ENCODE assay signal across 8 cellular contexts in the genomic region with DNA sequence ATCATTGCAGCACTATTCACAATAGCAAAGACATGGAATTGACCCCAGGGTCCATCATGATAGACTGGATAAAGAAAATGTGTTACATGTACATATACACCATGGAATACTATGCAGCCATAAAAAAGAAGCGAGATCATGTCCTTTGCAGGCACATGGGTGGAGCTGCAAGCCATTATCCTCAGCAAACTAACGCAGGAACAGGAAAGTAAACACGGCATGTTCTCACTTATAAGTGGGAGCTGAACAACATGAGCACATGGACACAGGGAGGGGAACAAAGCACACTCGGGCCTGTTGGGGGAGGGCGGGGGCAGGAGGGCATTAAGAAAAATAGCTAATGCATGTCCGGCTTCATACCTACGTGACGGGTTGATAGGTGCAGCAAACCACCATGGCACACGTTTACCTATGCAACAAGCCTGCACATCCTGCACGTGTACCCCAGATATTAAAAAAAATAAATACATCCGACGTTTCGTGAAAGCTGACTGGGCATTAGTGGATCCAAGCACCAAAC. TPM values are rescaled to one million over a fixed set of nuclear protein-coding genes. Genes with fewer than 3 reads are reported as not detected.
A peak's percentile ranks its signal among the peaks of the same experiment; 100 is the strongest.
DNase-seq lines count a peak whose midpoint lies in the region; ATAC-seq and TF ChIP-seq lines count a peak whose summit lies in the region.

No MANE protein-coding gene starts in this region.

- H3K4ac ChIP-seq in IMR-90 (ENCODE audit: low read depth, low read length) = peak overlapping the region; percentile 8; the same call in 1 of the 2 replicates

- no peak overlapping the region for H2BK5ac ChIP-seq in IMR-90 (ENCODE audit: low read depth, low read length, poor library complexity, severe bottlenecking)

- no peak overlapping the region for H2BK15ac ChIP-seq in IMR-90 (ENCODE audit: low read depth, low read length)

- DNase-seq in BE2C (no peak), IMR-90 (no peak), choroid plexus epithelial cell (ENCODE audit: low read depth) (peak; percentile 28), NCI-H1694 treated with DMSO at 0.1 percent for 48 hours (lab: John Stamatoyannopoulos, UW) (no peak), DMS 273 treated with DMSO at 0.1 percent for 48 hours (lab: John Stamatoyannopoulos, UW) (no peak), MV-4-11 (lab: John Stamatoyannopoulos, UW) (no peak)
- DNase-seq in naive thymus-derived CD8-positive, alpha-beta T cell = no peak

- H3K79me1 ChIP-seq in IMR-90 (ENCODE audit: low read depth in 1 of 2, low read length in 2 of 2) = peaks cover 5 to 12% of the 10 kb centered on the region in 2 experiments; a peak in 3 of 4 replicates

- H3K9me1 ChIP-seq in IMR-90 (ENCODE audit: insufficient read depth, low read length) = no peaks in the 10 kb centered on the region; the same call in 1 of the 2 replicates

- peaks cover 0 to 11% (median 6%) of the 10 kb centered on the region in 9 donors for H3K9me3 Mint-ChIP-seq in naive thymus-derived CD8-positive, alpha-beta T cell

- H3K9me3 ChIP-seq in BE2C = 0 out of 2 replicates have a peak, but pooled peaks cover 2% of the 10 kb centered on the region
- H3K9me3 ChIP-seq in IMR-90 (ENCODE audit: control insufficient read depth, insufficient read depth, low read length) = no peaks in the 10 kb centered on the region; the same call in 1 of the 2 replicates

- no peak for TF ChIP-seq RAD21 in IMR-90 (IDR thresholded peaks at IDR 0.05; ENCODE audit: low read length)

- no peak overlapping the region for H3K27ac ChIP-seq in IMR-90 (ENCODE audit: insufficient read depth, low read length)

- H3K56ac ChIP-seq in IMR-90 (ENCODE audit: extremely low read depth, insufficient read depth, low read length) = no peak overlapping the region

- TF ChIP-seq POLR2A in IMR-90 (IDR thresholded peaks at IDR 0.05; ENCODE audit: low read depth, low read length) = no peak

- H2AK9ac ChIP-seq in IMR-90 (replicated peaks; ENCODE audit: low read depth, low read length, poor library complexity) = peak overlapping the region; percentile 7

- dilution Hi-C loops in IMR-90 (cut with HindIII; ENCODE audit: low sequenced_read_pairs, unreplicated experiment) = no loop called here

- in situ Hi-C loops in IMR-90 (cut with MboI; ENCODE audit: low sequenced_read_pairs) = no loop called here

- POLR2A ChIA-PET in IMR-90 (lab: Charles Lee; ENCODE audit: unreplicated experiment) = no interaction called here
- POLR2A ChIA-PET in naive thymus-derived CD8-positive, alpha-beta T cell (lab: Charles Lee) = interaction anchor here (0.8 to 2.7 kb wide), 7 partner anchors 67 to 794 kb away, joined by 3 to 12 read pairs (median 5); a partner anchor contains a TSS

- H3K4me3 ChIP-seq in BE2C (ENCODE audit: low read depth, low read length) (peak overlapping the region; percentile 56), IMR-90 (ENCODE audit: insufficient read depth, low read depth, low read length) (peak overlapping the region; percentile 61; the same call in 1 of the 2 replicates), choroid plexus epithelial cell (ENCODE audit: low read depth, low read length) (peak overlapping the region; percentile 48)

- intact Hi-C loops in IMR-90 (cut with micrococcal nuclease) = no loop called here

- H4K91ac ChIP-seq in IMR-90 (ENCODE audit: insufficient read depth, low read depth, low read length) = no peak overlapping the region; the same call in 1 of the 2 replicates

- no peak overlapping the region for H2BK20ac ChIP-seq in IMR-90 (ENCODE audit: low read depth, low read length)

- H3K14ac ChIP-seq in IMR-90 (replicated peaks; ENCODE audit: low read depth, low read length) = no peak overlapping the region

- no peak overlapping the region for H2BK120ac ChIP-seq in IMR-90 (ENCODE audit: low read depth, low read length)

- no peak overlapping the region for H3K18ac ChIP-seq in IMR-90 (ENCODE audit: low read depth, low read length)

- ATAC-seq in IMR-90 (ENCODE audit: low read depth) (no peak), HG03108 (IDR thresholded peaks at IDR 0.05; ENCODE audit: unreplicated experiment) (no peak)
- ATAC-seq in naive thymus-derived CD8-positive, alpha-beta T cell = no peak

- BruUV-seq in IMR-90 (replicated peaks; lab: Mats Ljungman, UMichigan) = no TSS peak

- H3K36me3 ChIP-seq in BE2C = no peaks in the 10 kb centered on the region
- H3K36me3 ChIP-seq in IMR-90 (ENCODE audit: control insufficient read depth, insufficient read depth, low read length) = no peaks in the 10 kb centered on the region

- H3K36me3 Mint-ChIP-seq in naive thymus-derived CD8-positive, alpha-beta T cell = peaks cover 0 to 8% (median 4%) of the 10 kb centered on the region in 3 donors

- peak overlapping the region in 8 of 10 donors; percentile 48 to 84 (median 78) for H3K27ac Mint-ChIP-seq in naive thymus-derived CD8-positive, alpha-beta T cell

- peak overlapping the region; percentile 8 to 71; a peak in 2 of 4 replicates for H4K8ac ChIP-seq in IMR-90 (ENCODE audit: low read depth in 2 of 2, low read length in 2 of 2)

- peak overlapping the region; percentile 91 for H2AFZ ChIP-seq in IMR-90 (replicated peaks; ENCODE audit: low read length, poor library complexity)

- 0 out of 2 replicates have a peak overlapping the region, but pooled peaks have one; percentile 12 for H4K5ac ChIP-seq in IMR-90 (ENCODE audit: low read depth, low read length)

- H3K4me2 ChIP-seq in IMR-90 (ENCODE audit: low read depth, low read length) = peak overlapping the region; percentile 80

- H3K9ac ChIP-seq in IMR-90 (ENCODE audit: low read depth, low read length) = peak overlapping the region; percentile 32

- WGBS in IMR-90 (ENCODE audit: extremely low coverage in 2 of 2, insufficient read length in 1 of 2), 2 experiments = 100% methylated on average over 2 of the region's 13 CpGs; no CpG with 5 or more reads in 1 of the 2 experiments

- peaks cover 3 to 35% (median 16%) of the 10 kb centered on the region in 4 donors for H3K4me1 Mint-ChIP-seq in naive thymus-derived CD8-positive, alpha-beta T cell

- H3K4me3 Mint-ChIP-seq in naive thymus-derived CD8-positive, alpha-beta T cell = peak overlapping the region; percentile 60 to 78 (median 71)

- CTCF ChIA-PET in IMR-90 (lab: Yijun Ruan, JAX) = no interaction called here

- H3K23ac ChIP-seq in IMR-90 (ENCODE audit: low read depth, low read length) = no peak overlapping the region

- no peak for TF ChIP-seq CTCF in BE2C (IDR thresholded peaks at IDR 0.05; ENCODE audit: low read depth, low read length)
- TF ChIP-seq CTCF in IMR-90 (conservative IDR thresholded peaks at IDR 0.05; ENCODE audit: low read depth, low read length) = no peak
- no peak for TF ChIP-seq CTCF in choroid plexus epithelial cell (conservative IDR thresholded peaks at IDR 0.05; ENCODE audit: low read depth, low read length)

- H3K27me3 ChIP-seq in BE2C = peaks cover 3% of the 10 kb centered on the region; the same call in 1 of the 2 replicates
- no peaks in the 10 kb centered on the region for H3K27me3 ChIP-seq in IMR-90 (ENCODE audit: control insufficient read depth, insufficient read depth, low read length)

- peak overlapping the region; percentile 63; the same call in 1 of the 2 replicates for H2AK5ac ChIP-seq in IMR-90 (ENCODE audit: low read depth, low read length)

- H3K27me3 Mint-ChIP-seq in naive thymus-derived CD8-positive, alpha-beta T cell = no peaks in the 10 kb centered on the region

- no peaks in the 10 kb centered on the region for H4K20me1 ChIP-seq in IMR-90 (ENCODE audit: insufficient read depth, low read length)

- H3K4me1 ChIP-seq in BE2C = no peaks in the 10 kb centered on the region
- peaks cover 6% of the 10 kb centered on the region for H3K4me1 ChIP-seq in IMR-90 (ENCODE audit: control insufficient read depth, insufficient read depth, low read length)

TF ChIP-seq in IMR-90, 13 proteins besides CTCF, POLR2A, EP300 and RAD21 (continues in another document):
- TF ChIP-seq MAFK (IDR thresholded peaks at IDR 0.05; ENCODE audit: low read depth, low read length) (no peak), RCOR1 (IDR thresholded peaks at IDR 0.05; ENCODE audit: insufficient replicate concordance, low read length) (no peak), SMC3 (IDR thresholded peaks at IDR 0.05; ENCODE audit: low read depth, low read length) (no peak), CEBPB (IDR thresholded peaks at IDR 0.05; ENCODE audit: low read depth, low read length) (no peak), FOS (IDR thresholded peaks at IDR 0.05; ENCODE audit: low read depth, low read length) (no peak), BHLHE40 (IDR thresholded peaks at IDR 0.05; ENCODE audit: low read depth, low read length) (no peak), NFE2L2 (IDR thresholded peaks at IDR 0.05; ENCODE audit: low read depth, low read length) (no peak), RFX5 (IDR thresholded peaks at IDR 0.05; ENCODE audit: low read depth, low read length) (no peak), MAZ (IDR thresholded peaks at IDR 0.05; ENCODE audit: borderline replicate concordance, low read depth, low read length) (no peak)
- TF ChIP-seq, protein P1, sequence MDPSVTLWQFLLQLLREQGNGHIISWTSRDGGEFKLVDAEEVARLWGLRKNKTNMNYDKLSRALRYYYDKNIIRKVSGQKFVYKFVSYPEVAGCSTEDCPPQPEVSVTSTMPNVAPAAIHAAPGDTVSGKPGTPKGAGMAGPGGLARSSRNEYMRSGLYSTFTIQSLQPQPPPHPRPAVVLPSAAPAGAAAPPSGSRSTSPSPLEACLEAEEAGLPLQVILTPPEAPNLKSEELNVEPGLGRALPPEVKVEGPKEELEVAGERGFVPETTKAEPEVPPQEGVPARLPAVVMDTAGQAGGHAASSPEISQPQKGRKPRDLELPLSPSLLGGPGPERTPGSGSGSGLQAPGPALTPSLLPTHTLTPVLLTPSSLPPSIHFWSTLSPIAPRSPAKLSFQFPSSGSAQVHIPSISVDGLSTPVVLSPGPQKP (IDR thresholded peaks at IDR 0.05; ENCODE audit: borderline replicate concordance, low read depth, low read length) = no peak

RNA-seq across cellular contexts. Expression of a gene that starts 28.9 kb away (rescaled TPM):
- polyA plus RNA-seq in BE2C (2012; ENCODE audit: insufficient read depth, insufficient read length, low read depth) = 9.2 TPM
- total RNA-seq in IMR-90 (2012; rRNA removed) = 8.3 and 9.9 TPM in 2 replicates
- 4.1 and 5.6 TPM in 2 replicates for polyA plus RNA-seq in IMR-90 (2012; rRNA removed)
- polyA plus RNA-seq in IMR-90 (2012; cell fraction: cytosol; rRNA removed) = 1.6 and 2.1 TPM in 2 replicates
- polyA plus RNA-seq in IMR-90 (2012; cell fraction: nucleus; rRNA removed; ENCODE audit: low replicate concordance) = 10.5 and 11.8 TPM in 2 replicates
- 10 to 100 TPM in 1 of 2 experiments, 1 to 10 TPM in 1; 8.7 to 11.0 TPM for total RNA-seq in naive thymus-derived CD8-positive, alpha-beta T cell
- 1 to 10 TPM; 2.0 to 5.5 (median 2.9) TPM for polyA plus RNA-seq in naive thymus-derived CD8-positive, alpha-beta T cell

RNA-seq across cellular contexts. Expression of a gene that starts 46.1 kb away (rescaled TPM):
- not detected for polyA plus RNA-seq in BE2C (2012; ENCODE audit: insufficient read depth, insufficient read length, low read depth)
- 0.18 and 0.56 TPM in 2 replicates for total RNA-seq in IMR-90 (2012; rRNA removed)
- polyA plus RNA-seq in IMR-90 (2012; rRNA removed) = 5.0 and 5.5 TPM in 2 replicates
- 2.8 and 4.2 TPM in 2 replicates for polyA plus RNA-seq in IMR-90 (2012; cell fraction: cytosol; rRNA removed)
- polyA plus RNA-seq in IMR-90 (2012; cell fraction: nucleus; rRNA removed; ENCODE audit: low replicate concordance) = 48.5 and 137 TPM in 2 replicates
- not detected for total RNA-seq in naive thymus-derived CD8-positive, alpha-beta T cell
- polyA plus RNA-seq in naive thymus-derived CD8-positive, alpha-beta T cell = not detected
